14 cellular contexts compared by ENCODE assay signal in genomic region chr1:53508991-53509663, GRCh38. TPM values are rescaled to one million over a fixed set of nuclear protein-coding genes. Genes with fewer than 3 reads are reported as not detected.
DNase-seq lines count a peak whose midpoint lies in the region; ATAC-seq and TF ChIP-seq lines count a peak whose summit lies in the region.
"Had no signal": no experiment of that assay in that cellular context is flagged by ENCODE, and none has a peak within 500 bp of the region (broad histone marks: within the 10 kb centered on the region; RNA-seq: fewer than 3 reads in every experiment).

No MANE protein-coding gene starts in this region.

- H3K27ac ChIP-seq in BLaER1 treated with 17β-estradiol and CSF1 and Interleukin-3, amounts not matched to agents 10 nM and 100 nM: no peak overlapping the region
- H3K27ac ChIP-seq: SJSA1 had no signal

- H3K27ac Mint-ChIP-seq in central memory CD8-positive, alpha-beta T cell (ENCODE audit: low read depth): no peak overlapping the region
- no peak overlapping the region for H3K27ac Mint-ChIP-seq in natural killer cell treated with Interleukin-12 subunit alpha and Interleukin-12 subunit beta and Interleukin-15 and Interleukin-18, amount 100 ng/mL, for 72 hours
- H3K27ac Mint-ChIP-seq in activated naive CD4-positive, alpha-beta T cell treated with anti-CD3 and anti-CD28 coated beads for 36 hours: no peak overlapping the region
- no peak overlapping the region for H3K27ac Mint-ChIP-seq in Calu3 (ENCODE audit: unreplicated experiment)
- H3K27ac Mint-ChIP-seq: activated naive CD8-positive, alpha-beta T cell treated with anti-CD3 and anti-CD28 coated beads, Interleukin-2, amount 10 ng/mL, durations not matched to agents 7 days and 5 days had no signal

- no peak for TF ChIP-seq RAD21 in Ishikawa (IDR thresholded peaks at IDR 0.05; ENCODE audit: low read depth)

- no peaks in the 10 kb centered on the region for H3K27me3 Mint-ChIP-seq in central memory CD8-positive, alpha-beta T cell
- no peaks in the 10 kb centered on the region for H3K27me3 Mint-ChIP-seq in natural killer cell treated with Interleukin-12 subunit alpha and Interleukin-12 subunit beta and Interleukin-15 and Interleukin-18, amount 100 ng/mL, for 72 hours
- H3K27me3 Mint-ChIP-seq in activated naive CD4-positive, alpha-beta T cell treated with anti-CD3 and anti-CD28 coated beads for 36 hours (ENCODE audit: low read depth): no peaks in the 10 kb centered on the region
- peaks cover 81% of the 10 kb centered on the region for H3K27me3 Mint-ChIP-seq in Calu3 (ENCODE audit: unreplicated experiment)
- H3K27me3 Mint-ChIP-seq: activated naive CD8-positive, alpha-beta T cell treated with anti-CD3 and anti-CD28 coated beads, Interleukin-2, amount 10 ng/mL, durations not matched to agents 7 days and 5 days had no signal

- H3K4me2 ChIP-seq in BLaER1 treated with 17β-estradiol and CSF1 and Interleukin-3, amounts not matched to agents 10 nM and 100 nM: peak overlapping the region in 7 of 11 experiments; percentile 4 to 39 (median 26); a peak in 7 of 22 replicates

- H3K36me3 Mint-ChIP-seq in central memory CD8-positive, alpha-beta T cell (ENCODE audit: insufficient read depth): no peaks in the 10 kb centered on the region
- no peaks in the 10 kb centered on the region for H3K36me3 Mint-ChIP-seq in natural killer cell treated with Interleukin-12 subunit alpha and Interleukin-12 subunit beta and Interleukin-15 and Interleukin-18, amount 100 ng/mL, for 72 hours
- no peaks in the 10 kb centered on the region for H3K36me3 Mint-ChIP-seq in activated naive CD4-positive, alpha-beta T cell treated with anti-CD3 and anti-CD28 coated beads for 36 hours (ENCODE audit: low read depth)
- H3K36me3 Mint-ChIP-seq in Calu3 (ENCODE audit: insufficient read depth, unreplicated experiment): no peaks in the 10 kb centered on the region
- H3K36me3 Mint-ChIP-seq: activated naive CD8-positive, alpha-beta T cell treated with anti-CD3 and anti-CD28 coated beads, Interleukin-2, amount 10 ng/mL, durations not matched to agents 7 days and 5 days; CD8-positive, alpha-beta memory T cell had no signal

- H4K20me1 ChIP-seq in BLaER1 treated with 17β-estradiol and CSF1 and Interleukin-3, amounts not matched to agents 10 nM and 100 nM: peaks cover 0 to 4% (median 0%) of the 10 kb centered on the region in 11 experiments; a peak in 3 of 22 replicates

- peaks cover 8 to 36% (median 24%) of the 10 kb centered on the region in 10 experiments; a peak in 19 of 20 replicates for H3K4me1 ChIP-seq in BLaER1 treated with 17β-estradiol and CSF1 and Interleukin-3, amounts not matched to agents 10 nM and 100 nM

- intact Hi-C loops in activated naive CD4-positive, alpha-beta T cell treated with anti-CD3 and anti-CD28 coated beads for 36 hours (cut with micrococcal nuclease): no loop called here
- intact Hi-C loops in Calu3 (cut with micrococcal nuclease; ENCODE audit: unreplicated experiment): no loop called here

- H3K9ac ChIP-seq in BLaER1 treated with 17β-estradiol and CSF1 and Interleukin-3, amounts not matched to agents 10 nM and 100 nM: no peak overlapping the region

- no peak for DNase-seq in central memory CD8-positive, alpha-beta T cell (ENCODE audit: low spot score in 2 of 2)
- DNase-seq in natural killer cell treated with Interleukin-12 subunit alpha and Interleukin-12 subunit beta and Interleukin-15 and Interleukin-18, amount 100 ng/mL, for 72 hours (ENCODE audit: low spot score): no peak
- DNase-seq in DMS79 (lab: John Stamatoyannopoulos, UW) (no peak), Calu3 (no peak)
- no peak for DNase-seq in activated naive CD4-positive, alpha-beta T cell treated with anti-CD3 and anti-CD28 coated beads for 36 hours
- DNase-seq in stimulated activated naive CD4-positive, alpha-beta T cell (lab: John Stamatoyannopoulos, UW): no peak
- DNase-seq: activated CD4-positive, alpha-beta T cell treated with anti-CD3 and anti-CD28 coated beads, Interleukin-2, amount 50 U/mL, for 4 hours; activated naive CD8-positive, alpha-beta T cell treated with anti-CD3 and anti-CD28 coated beads, Interleukin-2, amount 10 ng/mL, durations not matched to agents 7 days and 5 days; CD8-positive, alpha-beta memory T cell; effector CD4-positive, alpha-beta T cell; NCI-H510A had no signal

- CTCF ChIA-PET in activated naive CD4-positive, alpha-beta T cell treated with anti-CD3 and anti-CD28 coated beads for 36 hours (lab: Charles Lee): no interaction called here
- CTCF ChIA-PET in Calu3 (lab: Charles Lee): no interaction called here

- peaks cover 8% of the 10 kb centered on the region for H3K4me1 Mint-ChIP-seq in central memory CD8-positive, alpha-beta T cell
- peaks cover 0 to 3% of the 10 kb centered on the region in 2 donors for H3K4me1 Mint-ChIP-seq in natural killer cell treated with Interleukin-12 subunit alpha and Interleukin-12 subunit beta and Interleukin-15 and Interleukin-18, amount 100 ng/mL, for 72 hours (ENCODE audit: low read depth in 2 of 2)
- H3K4me1 Mint-ChIP-seq in activated naive CD4-positive, alpha-beta T cell treated with anti-CD3 and anti-CD28 coated beads for 36 hours (ENCODE audit: low read depth): no peaks in the 10 kb centered on the region
- no peaks in the 10 kb centered on the region for H3K4me1 Mint-ChIP-seq in Calu3 (ENCODE audit: low read depth, unreplicated experiment)
- H3K4me1 Mint-ChIP-seq: activated naive CD8-positive, alpha-beta T cell treated with anti-CD3 and anti-CD28 coated beads, Interleukin-2, amount 10 ng/mL, durations not matched to agents 7 days and 5 days; CD8-positive, alpha-beta memory T cell had no signal

- no peak overlapping the region for H3K4me3 Mint-ChIP-seq in central memory CD8-positive, alpha-beta T cell
- no peak overlapping the region for H3K4me3 Mint-ChIP-seq in natural killer cell treated with Interleukin-12 subunit alpha and Interleukin-12 subunit beta and Interleukin-15 and Interleukin-18, amount 100 ng/mL, for 72 hours
- no peak overlapping the region for H3K4me3 Mint-ChIP-seq in activated naive CD4-positive, alpha-beta T cell treated with anti-CD3 and anti-CD28 coated beads for 36 hours
- H3K4me3 Mint-ChIP-seq in Calu3 (ENCODE audit: low read depth, unreplicated experiment): no peak overlapping the region
- H3K4me3 Mint-ChIP-seq: activated naive CD8-positive, alpha-beta T cell treated with anti-CD3 and anti-CD28 coated beads, Interleukin-2, amount 10 ng/mL, durations not matched to agents 7 days and 5 days had no signal

- no peak for TF ChIP-seq CTCF in Calu3 (IDR thresholded peaks at IDR 0.05; ENCODE audit: unreplicated experiment)

- no TSS peak for BruUV-seq in Calu3 (replicated peaks; lab: Mats Ljungman, UMichigan)

- peak; percentile 49 for ATAC-seq in central memory CD8-positive, alpha-beta T cell (replicated peaks; ENCODE audit: extremely low read depth, poor library complexity, severe bottlenecking)
- ATAC-seq in natural killer cell treated with Interleukin-12 subunit alpha and Interleukin-12 subunit beta and Interleukin-15 and Interleukin-18, amount 100 ng/mL, for 72 hours: peak; percentile 64 to 74

- no peak overlapping the region for H3K4me3 ChIP-seq in BLaER1 treated with 17β-estradiol and CSF1 and Interleukin-3, amounts not matched to agents 10 nM and 100 nM
- H3K4me3 ChIP-seq: SJSA1 had no signal

- no peaks in the 10 kb centered on the region for H3K36me3 ChIP-seq in BLaER1 treated with 17β-estradiol and CSF1 and Interleukin-3, amounts not matched to agents 10 nM and 100 nM
- H3K36me3 ChIP-seq: SJSA1 had no signal

- H3K9me3 ChIP-seq in BLaER1 treated with 17β-estradiol and CSF1 and Interleukin-3, amounts not matched to agents 10 nM and 100 nM (replicated peaks in 1 of 11): no peaks in the 10 kb centered on the region
- H3K9me3 ChIP-seq: SJSA1 had no signal

- H3K27me3 ChIP-seq in BLaER1 treated with 17β-estradiol and CSF1 and Interleukin-3, amounts not matched to agents 10 nM and 100 nM: no peaks in the 10 kb centered on the region
- H3K27me3 ChIP-seq: SJSA1 had no signal

- no peaks in the 10 kb centered on the region for H3K9me3 Mint-ChIP-seq in central memory CD8-positive, alpha-beta T cell
- H3K9me3 Mint-ChIP-seq in natural killer cell treated with Interleukin-12 subunit alpha and Interleukin-12 subunit beta and Interleukin-15 and Interleukin-18, amount 100 ng/mL, for 72 hours: no peaks in the 10 kb centered on the region
- no peaks in the 10 kb centered on the region for H3K9me3 Mint-ChIP-seq in activated naive CD4-positive, alpha-beta T cell treated with anti-CD3 and anti-CD28 coated beads for 36 hours
- H3K9me3 Mint-ChIP-seq in Calu3 (ENCODE audit: low read depth, unreplicated experiment): no peaks in the 10 kb centered on the region
- H3K9me3 Mint-ChIP-seq: activated naive CD8-positive, alpha-beta T cell treated with anti-CD3 and anti-CD28 coated beads, Interleukin-2, amount 10 ng/mL, durations not matched to agents 7 days and 5 days; CD8-positive, alpha-beta memory T cell had no signal

- TF ChIP-seq EP300 in Ishikawa (IDR thresholded peaks at IDR 0.05; ENCODE audit: borderline replicate concordance): no peak

TF ChIP-seq in Ishikawa, 13 proteins besides CTCF, POLR2A, EP300 and RAD21:
- no peak for TF ChIP-seq ZBTB7A (IDR thresholded peaks at IDR 0.05; ENCODE audit: low read depth)
- TF ChIP-seq USF1 (IDR thresholded peaks at IDR 0.05): peak; percentile 63
- TF ChIP-seq MAX (IDR thresholded peaks at IDR 0.05): peak; percentile 36; the same call in 1 of the 2 replicates
TF ChIP-seq in Ishikawa: peak in this region for 2.

RNA-seq across cellular contexts. Expression of gene DMRTB1, which starts 49.9 kb away (rescaled TPM):
- total RNA-seq in natural killer cell treated with Interleukin-12 subunit alpha and Interleukin-12 subunit beta and Interleukin-15 and Interleukin-18, amount 100 ng/mL, for 72 hours: not detected
- total RNA-seq in activated naive CD4-positive, alpha-beta T cell treated with anti-CD3 and anti-CD28 coated beads for 36 hours: not detected
- not detected in 2 replicates for total RNA-seq in Calu3 (2022)
- total RNA-seq: activated naive CD8-positive, alpha-beta T cell treated with anti-CD3 and anti-CD28 coated beads, Interleukin-2, amount 10 ng/mL, durations not matched to agents 7 days and 5 days; CD8-positive, alpha-beta memory T cell; SJSA1 had no signal
